ENCODE assay signal across 2 cellular contexts in the genomic region with DNA sequence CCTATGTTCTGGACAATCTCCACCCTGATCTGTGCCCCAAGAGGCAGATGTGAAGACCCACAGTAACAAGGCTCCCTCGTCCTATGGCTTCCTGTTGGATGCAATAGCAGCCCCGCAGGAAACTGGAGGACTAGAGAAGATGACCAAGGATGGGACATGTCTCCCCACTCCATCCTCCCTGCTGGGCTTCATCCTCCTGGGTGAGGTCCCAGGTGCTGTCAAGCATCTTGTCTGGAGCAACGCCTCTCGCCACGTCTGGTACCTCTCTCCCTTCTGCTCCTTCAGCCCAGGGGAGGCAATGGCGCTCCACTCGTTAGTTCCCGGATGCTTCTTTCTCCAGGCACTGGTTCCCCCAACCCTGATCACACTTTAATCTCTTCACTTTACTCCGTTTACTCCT.
TF ChIP-seq lines count a peak whose summit lies in the region.

No MANE protein-coding gene starts in this region.

TF ChIP-seq in WTC11, 78 proteins besides CTCF, POLR2A, EP300 and RAD21:
- TF ChIP-seq GABPB1 (CRISPR knock-in tag; IDR thresholded peaks at IDR 0.05) = no peak
- TF ChIP-seq CBFB (CRISPR knock-in tag; IDR thresholded peaks at IDR 0.05; ENCODE audit: low read depth) = no peak
- no peak for TF ChIP-seq IRF2 (CRISPR knock-in tag; IDR thresholded peaks at IDR 0.05; ENCODE audit: borderline replicate concordance, low read depth)
- TF ChIP-seq ATF1 (CRISPR knock-in tag; IDR thresholded peaks at IDR 0.05) = no peak
- no peak for TF ChIP-seq NR2C2 (CRISPR knock-in tag; IDR thresholded peaks at IDR 0.05)
- no peak for TF ChIP-seq ZNF232 (CRISPR knock-in tag; IDR thresholded peaks at IDR 0.05)
- TF ChIP-seq SMAD3 (CRISPR knock-in tag; IDR thresholded peaks at IDR 0.05; ENCODE audit: borderline replicate concordance) = no peak
- TF ChIP-seq, protein P1, sequence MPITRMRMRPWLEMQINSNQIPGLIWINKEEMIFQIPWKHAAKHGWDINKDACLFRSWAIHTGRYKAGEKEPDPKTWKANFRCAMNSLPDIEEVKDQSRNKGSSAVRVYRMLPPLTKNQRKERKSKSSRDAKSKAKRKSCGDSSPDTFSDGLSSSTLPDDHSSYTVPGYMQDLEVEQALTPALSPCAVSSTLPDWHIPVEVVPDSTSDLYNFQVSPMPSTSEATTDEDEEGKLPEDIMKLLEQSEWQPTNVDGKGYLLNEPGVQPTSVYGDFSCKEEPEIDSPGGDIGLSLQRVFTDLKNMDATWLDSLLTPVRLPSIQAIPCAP (CRISPR knock-in tag; IDR thresholded peaks at IDR 0.05) = no peak
- no peak for TF ChIP-seq RELA (CRISPR knock-in tag; IDR thresholded peaks at IDR 0.05; ENCODE audit: borderline replicate concordance)
- TF ChIP-seq TEAD1 (CRISPR knock-in tag; IDR thresholded peaks at IDR 0.05) = no peak
- TF ChIP-seq, protein P2, sequence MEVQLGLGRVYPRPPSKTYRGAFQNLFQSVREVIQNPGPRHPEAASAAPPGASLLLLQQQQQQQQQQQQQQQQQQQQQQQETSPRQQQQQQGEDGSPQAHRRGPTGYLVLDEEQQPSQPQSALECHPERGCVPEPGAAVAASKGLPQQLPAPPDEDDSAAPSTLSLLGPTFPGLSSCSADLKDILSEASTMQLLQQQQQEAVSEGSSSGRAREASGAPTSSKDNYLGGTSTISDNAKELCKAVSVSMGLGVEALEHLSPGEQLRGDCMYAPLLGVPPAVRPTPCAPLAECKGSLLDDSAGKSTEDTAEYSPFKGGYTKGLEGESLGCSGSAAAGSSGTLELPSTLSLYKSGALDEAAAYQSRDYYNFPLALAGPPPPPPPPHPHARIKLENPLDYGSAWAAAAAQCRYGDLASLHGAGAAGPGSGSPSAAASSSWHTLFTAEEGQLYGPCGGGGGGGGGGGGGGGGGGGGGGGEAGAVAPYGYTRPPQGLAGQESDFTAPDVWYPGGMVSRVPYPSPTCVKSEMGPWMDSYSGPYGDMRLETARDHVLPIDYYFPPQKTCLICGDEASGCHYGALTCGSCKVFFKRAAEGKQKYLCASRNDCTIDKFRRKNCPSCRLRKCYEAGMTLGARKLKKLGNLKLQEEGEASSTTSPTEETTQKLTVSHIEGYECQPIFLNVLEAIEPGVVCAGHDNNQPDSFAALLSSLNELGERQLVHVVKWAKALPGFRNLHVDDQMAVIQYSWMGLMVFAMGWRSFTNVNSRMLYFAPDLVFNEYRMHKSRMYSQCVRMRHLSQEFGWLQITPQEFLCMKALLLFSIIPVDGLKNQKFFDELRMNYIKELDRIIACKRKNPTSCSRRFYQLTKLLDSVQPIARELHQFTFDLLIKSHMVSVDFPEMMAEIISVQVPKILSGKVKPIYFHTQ (CRISPR knock-in tag; IDR thresholded peaks at IDR 0.05) = no peak
- no peak for TF ChIP-seq ETV6 (CRISPR knock-in tag; IDR thresholded peaks at IDR 0.05)
- no peak for TF ChIP-seq ZNF671 (CRISPR knock-in tag; IDR thresholded peaks at IDR 0.05)
- no peak for TF ChIP-seq MYBL2 (CRISPR knock-in tag; IDR thresholded peaks at IDR 0.05)
- no peak for TF ChIP-seq ZNF138 (CRISPR knock-in tag; conservative IDR thresholded peaks at IDR 0.05)

TF ChIP-seq in HepG2, 621 proteins besides CTCF, POLR2A, EP300 and RAD21:
- TF ChIP-seq ZNF343 (CRISPR knock-in tag; IDR thresholded peaks at IDR 0.05) = no peak
- TF ChIP-seq REXO4 (CRISPR knock-in tag; IDR thresholded peaks at IDR 0.05; ENCODE audit: borderline replicate concordance) = no peak
- TF ChIP-seq, protein P3, sequence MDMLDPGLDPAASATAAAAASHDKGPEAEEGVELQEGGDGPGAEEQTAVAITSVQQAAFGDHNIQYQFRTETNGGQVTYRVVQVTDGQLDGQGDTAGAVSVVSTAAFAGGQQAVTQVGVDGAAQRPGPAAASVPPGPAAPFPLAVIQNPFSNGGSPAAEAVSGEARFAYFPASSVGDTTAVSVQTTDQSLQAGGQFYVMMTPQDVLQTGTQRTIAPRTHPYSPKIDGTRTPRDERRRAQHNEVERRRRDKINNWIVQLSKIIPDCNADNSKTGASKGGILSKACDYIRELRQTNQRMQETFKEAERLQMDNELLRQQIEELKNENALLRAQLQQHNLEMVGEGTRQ (IDR thresholded peaks at IDR 0.05; ENCODE audit: low read depth, low read length) = no peak
- TF ChIP-seq, protein P3 (CRISPR knock-in tag; IDR thresholded peaks at IDR 0.05; ENCODE audit: borderline replicate concordance) = no peak
- TF ChIP-seq ZSCAN22 (CRISPR knock-in tag; IDR thresholded peaks at IDR 0.05) = no peak
- TF ChIP-seq HNRNPUL1 (IDR thresholded peaks at IDR 0.05; ENCODE audit: low read depth, low read length) = no peak
- TF ChIP-seq SOX13 (IDR thresholded peaks at IDR 0.05) = no peak
- TF ChIP-seq SOX13 (CRISPR knock-in tag; conservative IDR thresholded peaks at IDR 0.05 in 1 of 2, IDR thresholded peaks at IDR 0.05 in 1 of 2) = no peak
- no peak for TF ChIP-seq ZNF788 (CRISPR knock-in tag; IDR thresholded peaks at IDR 0.05; ENCODE audit: borderline replicate concordance)
- no peak for TF ChIP-seq ZNF709 (CRISPR knock-in tag; IDR thresholded peaks at IDR 0.05)
- no peak for TF ChIP-seq ZMYM3 (CRISPR knock-in tag; IDR thresholded peaks at IDR 0.05)
- TF ChIP-seq, protein P4, sequence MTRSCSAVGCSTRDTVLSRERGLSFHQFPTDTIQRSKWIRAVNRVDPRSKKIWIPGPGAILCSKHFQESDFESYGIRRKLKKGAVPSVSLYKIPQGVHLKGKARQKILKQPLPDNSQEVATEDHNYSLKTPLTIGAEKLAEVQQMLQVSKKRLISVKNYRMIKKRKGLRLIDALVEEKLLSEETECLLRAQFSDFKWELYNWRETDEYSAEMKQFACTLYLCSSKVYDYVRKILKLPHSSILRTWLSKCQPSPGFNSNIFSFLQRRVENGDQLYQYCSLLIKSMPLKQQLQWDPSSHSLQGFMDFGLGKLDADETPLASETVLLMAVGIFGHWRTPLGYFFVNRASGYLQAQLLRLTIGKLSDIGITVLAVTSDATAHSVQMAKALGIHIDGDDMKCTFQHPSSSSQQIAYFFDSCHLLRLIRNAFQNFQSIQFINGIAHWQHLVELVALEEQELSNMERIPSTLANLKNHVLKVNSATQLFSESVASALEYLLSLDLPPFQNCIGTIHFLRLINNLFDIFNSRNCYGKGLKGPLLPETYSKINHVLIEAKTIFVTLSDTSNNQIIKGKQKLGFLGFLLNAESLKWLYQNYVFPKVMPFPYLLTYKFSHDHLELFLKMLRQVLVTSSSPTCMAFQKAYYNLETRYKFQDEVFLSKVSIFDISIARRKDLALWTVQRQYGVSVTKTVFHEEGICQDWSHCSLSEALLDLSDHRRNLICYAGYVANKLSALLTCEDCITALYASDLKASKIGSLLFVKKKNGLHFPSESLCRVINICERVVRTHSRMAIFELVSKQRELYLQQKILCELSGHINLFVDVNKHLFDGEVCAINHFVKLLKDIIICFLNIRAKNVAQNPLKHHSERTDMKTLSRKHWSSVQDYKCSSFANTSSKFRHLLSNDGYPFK (CRISPR knock-in tag; IDR thresholded peaks at IDR 0.05; ENCODE audit: borderline replicate concordance) = no peak
- TF ChIP-seq, protein P5, sequence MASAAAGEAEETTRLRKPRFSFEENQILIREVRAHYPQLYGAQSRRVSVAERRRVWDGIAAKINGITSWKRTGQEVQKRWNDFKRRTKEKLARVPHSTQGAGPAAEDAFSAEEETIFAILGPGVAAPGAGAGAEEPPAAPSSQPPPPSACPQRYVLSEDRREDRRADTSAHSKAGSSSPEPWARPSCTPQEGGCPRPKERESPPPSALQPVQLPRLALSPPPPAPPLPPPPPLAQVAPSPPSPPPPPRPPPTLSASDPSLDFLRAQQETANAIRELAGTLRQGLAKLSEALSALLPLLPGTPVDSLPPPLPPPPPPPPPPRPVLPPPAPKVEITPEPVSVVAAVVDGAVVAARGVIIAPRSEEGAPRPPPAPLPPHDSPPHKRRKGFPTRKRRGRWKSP (CRISPR knock-in tag; IDR thresholded peaks at IDR 0.05) = no peak
- TF ChIP-seq JUN (CRISPR knock-in tag; IDR thresholded peaks at IDR 0.05) = no peak
- TF ChIP-seq ZNF724P (CRISPR knock-in tag; IDR thresholded peaks at IDR 0.05; ENCODE audit: borderline replicate concordance) = no peak
- TF ChIP-seq RNF2 (conservative IDR thresholded peaks at IDR 0.05; ENCODE audit: low read depth) = no peak
- TF ChIP-seq, protein P6, sequence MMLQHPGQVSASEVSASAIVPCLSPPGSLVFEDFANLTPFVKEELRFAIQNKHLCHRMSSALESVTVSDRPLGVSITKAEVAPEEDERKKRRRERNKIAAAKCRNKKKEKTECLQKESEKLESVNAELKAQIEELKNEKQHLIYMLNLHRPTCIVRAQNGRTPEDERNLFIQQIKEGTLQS (CRISPR knock-in tag; IDR thresholded peaks at IDR 0.05) = no peak
- TF ChIP-seq, protein P7, sequence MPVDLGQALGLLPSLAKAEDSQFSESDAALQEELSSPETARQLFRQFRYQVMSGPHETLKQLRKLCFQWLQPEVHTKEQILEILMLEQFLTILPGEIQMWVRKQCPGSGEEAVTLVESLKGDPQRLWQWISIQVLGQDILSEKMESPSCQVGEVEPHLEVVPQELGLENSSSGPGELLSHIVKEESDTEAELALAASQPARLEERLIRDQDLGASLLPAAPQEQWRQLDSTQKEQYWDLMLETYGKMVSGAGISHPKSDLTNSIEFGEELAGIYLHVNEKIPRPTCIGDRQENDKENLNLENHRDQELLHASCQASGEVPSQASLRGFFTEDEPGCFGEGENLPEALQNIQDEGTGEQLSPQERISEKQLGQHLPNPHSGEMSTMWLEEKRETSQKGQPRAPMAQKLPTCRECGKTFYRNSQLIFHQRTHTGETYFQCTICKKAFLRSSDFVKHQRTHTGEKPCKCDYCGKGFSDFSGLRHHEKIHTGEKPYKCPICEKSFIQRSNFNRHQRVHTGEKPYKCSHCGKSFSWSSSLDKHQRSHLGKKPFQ (CRISPR knock-in tag; IDR thresholded peaks at IDR 0.05; ENCODE audit: insufficient replicate concordance) = no peak
- TF ChIP-seq CHD4 (IDR thresholded peaks at IDR 0.05; ENCODE audit: borderline replicate concordance, low read length) = no peak
TF ChIP-seq in HepG2: peak in this region for 0.
